Comparison of ENCODE assay signal across 16 cellular contexts in genomic region chr17:40475234-40476210, GRCh38. TPM values are rescaled to one million over a fixed set of nuclear protein-coding genes. Genes with fewer than 3 reads are reported as not detected.
A peak's percentile ranks its signal among the peaks of the same experiment; 100 is the strongest.
DNase-seq lines count a peak whose midpoint lies in the region; ATAC-seq and TF ChIP-seq lines count a peak whose summit lies in the region.
"Had no signal": no experiment of that assay in that cellular context is flagged by ENCODE, and none has a peak within 500 bp of the region (broad histone marks: within the 10 kb centered on the region; RNA-seq: fewer than 3 reads in every experiment).

No MANE protein-coding gene starts in this region.

- H3K4me3 ChIP-seq in breast epithelium, result no peak overlapping the region
- H3K4me3 ChIP-seq in mesenchymal stem cell (ENCODE audit: insufficient read depth in 1 of 2, low read depth in 1 of 2, low read length in 2 of 2), result no peak overlapping the region
- no peak overlapping the region for H3K4me3 ChIP-seq in suprapubic skin
- no peak overlapping the region for H3K4me3 ChIP-seq in effector memory CD4-positive, alpha-beta T cell (ENCODE audit: insufficient read depth, low read depth, low read length, poor library complexity, severe bottlenecking)
- H3K4me3 ChIP-seq: prostate gland had no signal

- H3K27ac ChIP-seq in breast epithelium (peak overlapping the region; percentile 29 to 58), mesenchymal stem cell (ENCODE audit: low read length, poor library complexity, severe bottlenecking) (peak overlapping the region; percentile 11), suprapubic skin (peak overlapping the region; percentile 19)
- H3K27ac ChIP-seq in effector memory CD4-positive, alpha-beta T cell (ENCODE audit: insufficient read depth, low read length, poor library complexity, severe bottlenecking), result no peak overlapping the region
- H3K27ac ChIP-seq: 22Rv1, prostate gland had no signal

- H3K4me1 Mint-ChIP-seq in T-helper 1 cell treated with Interleukin-12 subunit alpha and Interleukin-12 subunit beta and Interleukin-4 antibody, amounts not matched to agents 30 μg/mL and 1 μg/mL, for 36 hours (ENCODE audit: low read depth), result peaks cover 43% of the 10 kb centered on the region

- H2AK5ac ChIP-seq in mesenchymal stem cell (ENCODE audit: low read length, severe bottlenecking), result peak overlapping the region; percentile 1

- WGBS in mesenchymal stem cell, result 87% methylated on average over 22 of the region's 25 CpGs
- 75% methylated on average over 21 of the region's 25 CpGs for WGBS in suprapubic skin

- H3K18ac ChIP-seq in mesenchymal stem cell (ENCODE audit: low read depth in 1 of 2, low read length in 2 of 2), result peak overlapping the region; percentile 72 to 91

- H3K14ac ChIP-seq in mesenchymal stem cell (ENCODE audit: low read length in 2 of 2), result peak overlapping the region in 1 of 2 experiments; percentile 77

- no peaks in the 10 kb centered on the region for H3K79me1 ChIP-seq in mesenchymal stem cell (replicated peaks; ENCODE audit: low read length, poor library complexity, severe bottlenecking)

- peak overlapping the region; percentile 15 for H3K27ac Mint-ChIP-seq in T-helper 1 cell treated with Interleukin-12 subunit alpha and Interleukin-12 subunit beta and Interleukin-4 antibody, amounts not matched to agents 30 μg/mL and 1 μg/mL, for 36 hours
- H3K27ac Mint-ChIP-seq: activated CD8-positive, alpha-beta memory T cell treated with anti-CD3 and anti-CD28 coated beads, Interleukin-2, amount 10 ng/mL, durations not matched to agents 7 days and 5 days; activated naive CD8-positive, alpha-beta T cell treated with anti-CD3 and anti-CD28 coated beads, Interleukin-2, amount 50 U/mL, for 24 hours had no signal

- no peak overlapping the region for H2BK5ac ChIP-seq in mesenchymal stem cell (ENCODE audit: low read depth, low read length, poor library complexity, severe bottlenecking)

- H2BK12ac ChIP-seq in mesenchymal stem cell (ENCODE audit: low read length in 2 of 2), result peak overlapping the region; percentile 83 to 88

- H3K4me1 ChIP-seq in breast epithelium (no peaks in the 10 kb centered on the region), mesenchymal stem cell (ENCODE audit: control insufficient read depth, insufficient read depth, low read depth, low read length) (peaks cover 19% of the 10 kb centered on the region), suprapubic skin (peaks cover 34% of the 10 kb centered on the region)
- peaks cover 17% of the 10 kb centered on the region for H3K4me1 ChIP-seq in effector memory CD4-positive, alpha-beta T cell (ENCODE audit: control insufficient read depth, insufficient read depth, low read length, poor library complexity, severe bottlenecking)
- H3K4me1 ChIP-seq: prostate gland had no signal

- peak overlapping the region; percentile 90 for H4K91ac ChIP-seq in mesenchymal stem cell (ENCODE audit: low read length)

- no peak overlapping the region for H3K4me3 Mint-ChIP-seq in T-helper 1 cell treated with Interleukin-12 subunit alpha and Interleukin-12 subunit beta and Interleukin-4 antibody, amounts not matched to agents 30 μg/mL and 1 μg/mL, for 36 hours
- H3K4me3 Mint-ChIP-seq: activated CD8-positive, alpha-beta memory T cell treated with anti-CD3 and anti-CD28 coated beads, Interleukin-2, amount 10 ng/mL, durations not matched to agents 7 days and 5 days; activated naive CD8-positive, alpha-beta T cell treated with anti-CD3 and anti-CD28 coated beads, Interleukin-2, amount 50 U/mL, for 24 hours had no signal

- no peak overlapping the region for H3K4me2 ChIP-seq in mesenchymal stem cell (ENCODE audit: low read length, poor library complexity, severe bottlenecking)

- H3K4ac ChIP-seq in mesenchymal stem cell (ENCODE audit: low read depth in 1 of 2, low read length in 2 of 2), result peak overlapping the region; percentile 63 to 85

- peak overlapping the region; percentile 72 for H3K9ac ChIP-seq in mesenchymal stem cell (ENCODE audit: low read length)

- peak overlapping the region in 1 of 2 experiments; percentile 17 for H3K23ac ChIP-seq in mesenchymal stem cell (ENCODE audit: low read length in 2 of 2)

- peak overlapping the region; percentile 50 for H2BK120ac ChIP-seq in mesenchymal stem cell (ENCODE audit: low read depth, low read length)

- H3K36me3 ChIP-seq in breast epithelium (no peaks in the 10 kb centered on the region), mesenchymal stem cell (ENCODE audit: control insufficient read depth in 1 of 2, insufficient read depth in 2 of 2, low read depth in 1 of 2, low read length in 2 of 2) (no peaks in the 10 kb centered on the region), suprapubic skin (peaks cover 24% of the 10 kb centered on the region)
- no peaks in the 10 kb centered on the region for H3K36me3 ChIP-seq in effector memory CD4-positive, alpha-beta T cell (ENCODE audit: control insufficient read depth, insufficient read depth, low read length)
- H3K36me3 ChIP-seq: prostate gland had no signal

- H3K36me3 Mint-ChIP-seq in T-helper 1 cell treated with Interleukin-12 subunit alpha and Interleukin-12 subunit beta and Interleukin-4 antibody, amounts not matched to agents 30 μg/mL and 1 μg/mL, for 36 hours (ENCODE audit: low read depth), result peaks cover 14% of the 10 kb centered on the region

- peak overlapping the region; percentile 68 for H2AFZ ChIP-seq in mesenchymal stem cell (ENCODE audit: low read depth, low read length)

- H2BK15ac ChIP-seq in mesenchymal stem cell (ENCODE audit: low read depth, poor library complexity, severe bottlenecking), result peak overlapping the region; percentile 90

- intact Hi-C loops in breast epithelium (cut with DNase I; ENCODE audit: low total_unique reads), result no loop called here

- no peak for ATAC-seq in HG03439 (IDR thresholded peaks at IDR 0.05; ENCODE audit: unreplicated experiment)
- no peak for ATAC-seq in HG02973 (IDR thresholded peaks at IDR 0.05; ENCODE audit: unreplicated experiment)
- ATAC-seq: activated CD8-positive, alpha-beta memory T cell treated with anti-CD3 and anti-CD28 coated beads, Interleukin-2, amount 10 ng/mL, durations not matched to agents 7 days and 5 days; activated naive CD8-positive, alpha-beta T cell treated with anti-CD3 and anti-CD28 coated beads, Interleukin-2, amount 50 U/mL, for 24 hours had no signal

- peak overlapping the region; percentile 94 for H4K8ac ChIP-seq in mesenchymal stem cell (ENCODE audit: low read length)

- no peak for TF ChIP-seq EP300 in suprapubic skin (IDR thresholded peaks at IDR 0.05)

- H3K27me3 Mint-ChIP-seq in T-helper 1 cell treated with Interleukin-12 subunit alpha and Interleukin-12 subunit beta and Interleukin-4 antibody, amounts not matched to agents 30 μg/mL and 1 μg/mL, for 36 hours (ENCODE audit: low read depth), result no peaks in the 10 kb centered on the region
- H3K27me3 Mint-ChIP-seq: activated CD8-positive, alpha-beta memory T cell treated with anti-CD3 and anti-CD28 coated beads, Interleukin-2, amount 10 ng/mL, durations not matched to agents 7 days and 5 days; activated naive CD8-positive, alpha-beta T cell treated with anti-CD3 and anti-CD28 coated beads, Interleukin-2, amount 50 U/mL, for 24 hours had no signal

- DNase-seq in T-helper 1 cell (no peak), breast epithelium (ENCODE audit: low spot score in 2 of 2) (no peak), mesenchymal stem cell (no peak), suprapubic skin (ENCODE audit: low spot score in 2 of 2) (no peak)
- DNase-seq in effector memory CD4-positive, alpha-beta T cell, result no peak
- DNase-seq: T1000 had no signal

- H3K27me3 ChIP-seq in breast epithelium (no peaks in the 10 kb centered on the region), mesenchymal stem cell (ENCODE audit: control insufficient read depth in 1 of 2, insufficient read depth in 1 of 2, low read length in 2 of 2) (no peaks in the 10 kb centered on the region), suprapubic skin (no peaks in the 10 kb centered on the region)
- H3K27me3 ChIP-seq in effector memory CD4-positive, alpha-beta T cell (replicated peaks; ENCODE audit: control insufficient read depth, insufficient read depth, low read length, poor library complexity, severe bottlenecking), result no peaks in the 10 kb centered on the region

- TF ChIP-seq CTCF in breast epithelium (IDR thresholded peaks at IDR 0.05), result no peak
- no peak for TF ChIP-seq CTCF in suprapubic skin (IDR thresholded peaks at IDR 0.05)

- H3K9me3 ChIP-seq in breast epithelium (no peaks in the 10 kb centered on the region), mesenchymal stem cell (ENCODE audit: control insufficient read depth, low read length) (no peaks in the 10 kb centered on the region), suprapubic skin (no peaks in the 10 kb centered on the region)
- no peaks in the 10 kb centered on the region for H3K9me3 ChIP-seq in effector memory CD4-positive, alpha-beta T cell (ENCODE audit: control insufficient read depth, low read length)
- H3K9me3 ChIP-seq: prostate gland had no signal

- peaks cover 4% of the 10 kb centered on the region for H3K9me3 Mint-ChIP-seq in T-helper 1 cell treated with Interleukin-12 subunit alpha and Interleukin-12 subunit beta and Interleukin-4 antibody, amounts not matched to agents 30 μg/mL and 1 μg/mL, for 36 hours
- H3K9me3 Mint-ChIP-seq: activated naive CD8-positive, alpha-beta T cell treated with anti-CD3 and anti-CD28 coated beads, Interleukin-2, amount 50 U/mL, for 24 hours had no signal

- TF ChIP-seq POLR2A in breast epithelium (IDR thresholded peaks at IDR 0.05) (no peak), suprapubic skin (IDR thresholded peaks at IDR 0.05) (no peak)

RNA-seq across cellular contexts. Expression of gene TNS4, which starts 25.9 kb away (rescaled TPM):
- total RNA-seq in breast epithelium (10 to 100 TPM in 2 of 3 donors, not detected in 1; 30.5 to 52.2 TPM), suprapubic skin (1,000 to 10,000 TPM in 2 of 4 donors, 100 to 1,000 TPM in 2; 730 to 1,745 (median 1,078) TPM)
- not detected for polyA plus RNA-seq in mesenchymal stem cell (2013, experiment 1 of 2)
- 0.12 TPM for polyA plus RNA-seq in mesenchymal stem cell (2013, experiment 2 of 2)
- total RNA-seq: temporal lobe had no signal
- polyA plus RNA-seq: liver had no signal

RNA-seq across cellular contexts. Expression of gene IGFBP4, which starts 32.3 kb away (rescaled TPM):
- total RNA-seq in breast epithelium (100 to 1,000 TPM; 191 to 893 (median 278) TPM), suprapubic skin (10 to 100 TPM; 45.0 to 88.8 (median 74.6) TPM)
- polyA plus RNA-seq in mesenchymal stem cell (2013, experiment 1 of 2), result 339 TPM
- polyA plus RNA-seq in mesenchymal stem cell (2013, experiment 2 of 2), result 339 TPM
- total RNA-seq: OCI-LY7 had no signal

RNA-seq across cellular contexts. Expression of gene TOP2A, which starts 57.8 kb away (rescaled TPM):
- total RNA-seq in breast epithelium (1 to 10 TPM; 2.0 to 6.4 (median 2.5) TPM), suprapubic skin (10 to 100 TPM in 3 of 4 donors, 1 to 10 TPM in 1; 8.1 to 45.2 (median 22.2) TPM)
- polyA plus RNA-seq in mesenchymal stem cell (2013, experiment 1 of 2), result 14.5 TPM
- polyA plus RNA-seq in mesenchymal stem cell (2013, experiment 2 of 2), result 15.0 TPM

Comparison
In these comparisons a context has a peak if more than half of its experiments do, and no peak if none do; other contexts are left out.
1. RNA of gene TNS4, which starts 25.9 kb away (total RNA-seq): 730 to 1,745 TPM in suprapubic skin; 30.5 to 52.2 TPM in breast epithelium; every median in the first group is over 10 times any median in the second.